In the genomic region with DNA sequence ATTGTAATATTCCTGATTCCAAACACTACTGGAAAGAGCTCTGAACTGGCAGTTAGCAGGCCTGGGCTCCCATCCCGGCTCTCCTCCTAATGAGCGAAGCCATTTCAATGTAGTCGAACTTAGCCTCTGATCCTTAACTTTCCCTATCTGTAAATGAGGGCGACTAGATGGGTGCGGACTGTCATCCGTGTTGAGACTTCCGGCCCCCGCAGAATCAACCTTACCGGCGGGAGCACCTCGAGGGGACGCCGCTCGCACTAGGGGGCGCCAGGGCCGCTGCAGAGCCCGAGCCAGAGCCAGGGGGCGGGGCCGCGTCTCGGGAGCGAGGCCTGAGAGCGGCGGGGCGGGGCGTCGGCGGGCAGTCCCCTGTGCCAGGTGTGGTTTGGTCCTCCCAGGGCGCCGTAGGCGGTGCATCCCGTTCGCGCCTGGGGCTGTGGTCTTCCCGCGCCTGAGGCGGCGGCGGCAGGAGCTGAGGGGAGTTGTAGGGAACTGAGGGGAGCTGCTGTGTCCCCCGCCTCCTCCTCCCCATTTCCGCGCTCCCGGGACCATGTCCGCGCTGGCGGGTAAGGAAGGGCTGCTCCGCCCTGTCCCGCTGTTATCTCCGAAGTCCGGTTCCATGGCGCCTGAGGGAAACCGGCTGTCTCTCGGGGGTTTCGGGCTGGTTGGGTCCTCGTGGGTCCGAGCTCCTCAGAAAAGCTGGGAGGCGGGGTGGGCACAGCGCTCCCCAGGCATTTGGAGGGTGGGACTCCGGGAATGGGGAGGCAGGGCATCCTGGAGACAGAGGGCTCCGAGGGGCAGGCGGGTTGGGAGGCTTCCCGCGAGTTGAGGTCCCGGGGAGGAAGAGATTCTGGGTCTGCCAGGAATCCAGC, we compare ENCODE assay signal across 8 cellular contexts.
DNase-seq lines count a peak whose midpoint lies in the region; ATAC-seq and TF ChIP-seq lines count a peak whose summit lies in the region.

TSS of gene LIMK2 (plus strand) at position 437 of the 869 bp plus-strand sequence. CDS start at position 548, 111 bp downstream.

- no peaks in the 10 kb centered on the region for H3K9me3 ChIP-seq in iPS-18c (ENCODE audit: control insufficient read depth, insufficient read depth, low read length)

- DNase-seq in AG04449 (ENCODE audit: low read depth, low spot score) (no peak), NCI-H2196 treated with DMSO at 0.1 percent for 48 hours (lab: John Stamatoyannopoulos, UW; ENCODE audit: unreplicated experiment) (peak; percentile 78), T47D (ENCODE audit: low read depth in 1 of 2, low spot score in 1 of 2) (peak; percentile 73 to 85)

- ATAC-seq in GM18873 (IDR thresholded peaks at IDR 0.05; ENCODE audit: low FRiP score, unreplicated experiment): peak; percentile 62
- ATAC-seq in HG03135 (IDR thresholded peaks at IDR 0.05; ENCODE audit: unreplicated experiment): peak; percentile 84

- CTCF ChIA-PET in AG04449 (lab: Yijun Ruan, JAX): interaction anchor here (0.7 to 8.3 kb wide), 34 partner anchors 11 to 134 kb away, joined by 3 to 201 read pairs (median 6); partner anchors contain the start of genes PATZ1, PIK3IP1, RNF185 and SELENOM

- peak within 1 kb of the TSS; percentile 73; the same call in 1 of the 2 replicates for H3K27ac ChIP-seq in VCaP
- H3K27ac ChIP-seq in skin epidermis: peak within 1 kb of the TSS; percentile 8 to 92 (median 82)

- peak within 1 kb of the TSS; percentile 79 for H3K4me3 ChIP-seq in AG04449 (ENCODE audit: low read depth, low read length)
- peak within 1 kb of the TSS; percentile 97 for H3K4me3 ChIP-seq in iPS-18c (ENCODE audit: insufficient read depth, low read depth, low read length)
- H3K4me3 ChIP-seq in skin epidermis: peak within 1 kb of the TSS; percentile 67 to 89 (median 82)

- in situ Hi-C loops in T47D (cut with HindIII; ENCODE audit: low pct_unique_long_range_greater_than_20kb, low sequenced_read_pairs): no loop called here

- TF ChIP-seq CTCF in AG04449 (IDR thresholded peaks at IDR 0.05; ENCODE audit: insufficient read depth, low read length, missing control alignments) (peak; percentile 95), VCaP (conservative IDR thresholded peaks at IDR 0.05) (peak; percentile 92)

- POLR2A ChIA-PET in AG04449 (lab: Yijun Ruan, JAX): interaction anchor here (0.6 to 1.0 kb wide), 2 partner anchors 55 to 105 kb away, joined by 3 read pairs; partner anchors contain the start of gene SELENOM
